Comparison of ENCODE assay signal across 15 cellular contexts in the genomic region with DNA sequence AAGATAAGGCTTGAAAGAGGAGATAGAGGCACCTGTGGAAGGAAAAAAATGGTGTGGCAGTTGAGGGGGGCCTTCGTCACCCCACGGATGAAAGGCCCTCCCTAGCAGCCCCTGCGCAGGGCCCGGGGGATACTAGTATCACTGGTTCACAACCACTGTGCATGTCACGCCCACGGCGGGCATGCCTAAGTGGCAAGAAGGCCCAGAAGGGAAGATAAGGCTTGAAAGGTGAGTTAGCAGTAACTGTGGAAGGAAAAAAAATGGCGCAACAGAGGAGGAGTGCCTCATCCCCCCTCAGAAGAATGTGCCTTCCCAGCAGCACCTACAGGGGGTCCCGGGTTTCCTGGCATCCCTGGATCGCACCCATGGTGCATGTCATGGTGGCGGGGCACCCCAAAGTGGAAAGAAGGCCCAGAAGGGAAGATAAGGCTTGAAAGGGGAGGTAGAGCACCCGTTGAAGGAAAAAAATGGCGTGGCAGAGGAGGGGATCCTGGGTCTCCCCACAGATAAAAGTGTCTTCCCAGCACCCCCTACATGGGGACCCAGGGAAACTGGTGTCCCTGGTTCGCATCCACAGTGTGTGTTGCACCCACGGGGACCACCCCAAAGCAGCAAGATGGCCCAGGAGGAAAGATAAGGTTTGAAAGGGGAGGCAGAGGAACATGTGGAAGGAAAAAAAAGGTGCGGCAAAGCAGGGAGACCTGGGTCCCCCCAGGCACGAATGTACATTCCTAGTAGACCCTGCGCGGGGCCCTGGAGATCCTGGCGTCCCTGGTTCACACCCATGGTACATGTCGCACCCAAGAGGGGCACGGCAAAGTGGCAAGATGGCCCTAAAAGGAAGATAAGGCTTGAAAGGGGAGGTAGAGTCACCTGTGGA.
"Had no signal": no experiment of that assay in that cellular context is flagged by ENCODE, and none has a peak within 500 bp of the region (broad histone marks: within the 10 kb centered on the region; RNA-seq: fewer than 3 reads in every experiment).

No MANE protein-coding gene starts in this region.

- H3K4me1 Mint-ChIP-seq: nephron had no signal

- H3K4me3 Mint-ChIP-seq: nephron had no signal

- ATAC-seq: esophagus mucosa, heart left ventricle, left lung, psoas muscle had no signal

- DNase-seq: central memory CD4-positive, alpha-beta T cell; cortex of kidney; effector CD8-positive, alpha-beta T cell; hypothalamus; mesendoderm; retina; small intestine; stimulated activated CD4-positive, alpha-beta T cell treated with anti-CD3 and anti-CD28 coated beads, Interleukin-2, amount 100 ng/mL, for 48 hours; stimulated activated naive CD4-positive, alpha-beta T cell treated with Interleukin-2 at 50 U/mL for 16 hours; trophoblast cell had no signal

- H3K27ac Mint-ChIP-seq: nephron had no signal
